ENCODE assay signal across 8 cellular contexts in genomic region chr3:57692404-57693191, GRCh38. TPM values are rescaled to one million over a fixed set of nuclear protein-coding genes. Genes with fewer than 3 reads are reported as not detected.
DNase-seq lines count a peak whose midpoint lies in the region; ATAC-seq, FAIRE-seq and TF ChIP-seq lines count a peak whose summit lies in the region.

A gene with protein sequence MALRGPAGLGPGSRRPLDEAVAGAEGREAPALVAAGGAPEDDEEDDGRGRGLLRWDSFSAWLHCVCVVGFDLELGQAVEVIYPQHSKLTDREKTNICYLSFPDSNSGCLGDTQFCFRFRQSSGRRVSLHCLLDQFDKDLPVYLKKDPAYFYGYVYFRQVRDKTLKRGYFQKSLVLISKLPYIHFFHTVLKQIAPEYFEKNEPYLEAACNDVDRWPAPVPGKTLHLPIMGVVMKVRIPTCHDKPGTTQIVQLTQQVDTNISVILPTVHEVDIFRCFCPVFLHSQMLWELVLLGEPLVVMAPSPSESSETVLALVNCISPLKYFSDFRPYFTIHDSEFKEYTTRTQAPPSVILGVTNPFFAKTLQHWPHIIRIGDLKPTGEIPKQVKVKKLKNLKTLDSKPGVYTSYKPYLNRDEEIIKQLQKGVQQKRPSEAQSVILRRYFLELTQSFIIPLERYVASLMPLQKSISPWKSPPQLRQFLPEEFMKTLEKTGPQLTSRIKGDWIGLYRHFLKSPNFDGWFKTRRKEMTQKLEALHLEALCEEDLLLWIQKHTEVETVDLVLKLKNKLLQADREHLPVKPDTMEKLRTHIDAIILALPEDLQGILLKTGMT (minus strand): TSS chr3:57693077. CDS start chr3:57693018, 59 bp downstream.

- FAIRE-seq in kidney (lab: Jason Lieb, UNC), result no peak

- intact Hi-C loops in kidney (cut with DNase I), result no loop called here

- H3K36me3 ChIP-seq in kidney (ENCODE audit: control insufficient read depth in 1 of 2, insufficient read depth in 2 of 2, low read length in 2 of 2), result no peaks in the 10 kb centered on the region

- peaks cover 3 to 6% of the 10 kb centered on the region in 2 donors for H3K4me1 ChIP-seq in kidney (ENCODE audit: control insufficient read depth in 1 of 2, insufficient read depth in 1 of 2, low read depth in 1 of 2, low read length in 2 of 2)

- H3K27ac ChIP-seq in kidney (ENCODE audit: low read depth in 2 of 2, low read length in 2 of 2), result peak within 1 kb of the TSS; percentile 95 to 97

- H3K9me3 ChIP-seq in kidney (ENCODE audit: control insufficient read depth in 1 of 2, low read length in 2 of 2), result no peaks in the 10 kb centered on the region

- H3K4me3 ChIP-seq in kidney (ENCODE audit: low read length in 2 of 2), result peak within 1 kb of the TSS; percentile 86 to 88

- peak; percentile 80 for ATAC-seq in GM19035 (IDR thresholded peaks at IDR 0.05; ENCODE audit: unreplicated experiment)
- peak; percentile 71 for ATAC-seq in HG03342 (IDR thresholded peaks at IDR 0.05; ENCODE audit: unreplicated experiment)

- H3K9ac ChIP-seq in kidney (ENCODE audit: low read length in 2 of 2), result peak within 1 kb of the TSS; percentile 81 to 98

- DNase-seq in AG20443 (ENCODE audit: low spot score) (peak; percentile 100), NCI-H460 (ENCODE audit: extremely low read depth, low read depth) (peak; percentile 91), cerebellar nuclear complex (lab: John Stamatoyannopoulos, UW) (peak; percentile 33 to 82), kidney (peak; percentile 99)
- peak; percentile 96 for DNase-seq in activated CD4-positive, CD25-positive, alpha-beta regulatory T cell treated with anti-CD3 and anti-CD28 coated beads, Interleukin-2, amount 50 U/mL, for 72 hours
- DNase-seq in stimulated activated CD4-positive, alpha-beta T cell treated with anti-CD3 and anti-CD28 coated beads, Interleukin-15, amount 100 ng/mL, for 1 hour (ENCODE audit: low read depth in 1 of 2, low spot score in 1 of 2), result peak; percentile 91 to 93

- no peak for TF ChIP-seq CTCF in kidney (IDR thresholded peaks at IDR 0.05; ENCODE audit: borderline replicate concordance, extremely low read depth, insufficient read depth)

RNA-seq across cellular contexts. Expression of the gene that starts here (rescaled TPM):
- 32.1 and 37.1 TPM in 2 replicates for total RNA-seq in NCI-H460 (2014; rRNA removed; shearing (Covaris generic))
- 12.3 and 17.7 TPM in 2 replicates for polyA plus RNA-seq in NCI-H460 (2014; cell fraction: nucleus; rRNA removed)
- 38.4 TPM for total RNA-seq in kidney
- 7.8 TPM for polyA plus RNA-seq in kidney (ENCODE audit: insufficient read depth, low read depth, low replicate concordance)

Comparison
In these comparisons a context has a peak if more than half of its experiments do, and no peak if none do; other contexts are left out.
1. Peak in every context shown above with its lines: DNase-seq, ATAC-seq, H3K4me3 ChIP-seq and H3K27ac ChIP-seq.